In the genomic region with DNA sequence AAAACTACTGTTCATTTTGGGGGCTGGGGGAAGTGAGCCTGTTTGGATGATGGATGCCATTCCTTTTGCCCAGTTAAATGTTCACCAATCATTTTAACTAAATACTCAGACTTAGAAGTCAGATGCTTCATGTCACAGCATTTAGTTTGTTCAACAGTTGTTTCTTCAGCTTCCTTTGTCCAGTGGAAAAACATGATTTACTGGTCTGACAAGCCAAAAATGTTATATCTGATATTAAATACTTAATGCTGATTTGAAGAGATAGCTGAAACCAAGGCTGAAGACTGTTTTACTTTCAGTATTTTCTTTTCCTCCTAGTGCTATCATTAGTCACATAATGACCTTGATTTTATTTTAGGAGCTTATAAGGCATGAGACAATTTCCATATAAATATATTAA, we compare ENCODE assay signal across 17 cellular contexts.
DNase-seq lines count a peak whose midpoint lies in the region; ATAC-seq and TF ChIP-seq lines count a peak whose summit lies in the region.
"Had no signal": no experiment of that assay in that cellular context is flagged by ENCODE, and none has a peak within 500 bp of the region (broad histone marks: within the 10 kb centered on the region; RNA-seq: fewer than 3 reads in every experiment).

No MANE protein-coding gene starts in this region.

- TF ChIP-seq EP300 in SK-N-SH (IDR thresholded peaks at IDR 0.05; ENCODE audit: borderline replicate concordance in 1 of 2, low read depth in 1 of 2, low read length in 1 of 2) (no peak), stomach (IDR thresholded peaks at IDR 0.05) (no peak)

- TF ChIP-seq CTCF in Loucy (conservative IDR thresholded peaks at IDR 0.05; ENCODE audit: low read length) (no peak), SK-N-SH (IDR thresholded peaks at IDR 0.05) (no peak), stomach (IDR thresholded peaks at IDR 0.05) (no peak)

- H3K27me3 ChIP-seq in Loucy (ENCODE audit: insufficient read depth, low read length, poor library complexity, severe bottlenecking) (no peaks in the 10 kb centered on the region), SK-N-SH (ENCODE audit: insufficient read depth) (no peaks in the 10 kb centered on the region), stomach (no peaks in the 10 kb centered on the region)

- H3K4me3 ChIP-seq in Loucy (ENCODE audit: low read length, poor library complexity, severe bottlenecking) = no peak overlapping the region
- H3K4me3 ChIP-seq in SK-N-SH (ENCODE audit: low read depth in 2 of 2, low read length in 1 of 2) = no peak overlapping the region
- H3K4me3 ChIP-seq in stomach = no peak overlapping the region
- H3K4me3 ChIP-seq: GM12878 had no signal

- TF ChIP-seq RAD21 in SK-N-SH (IDR thresholded peaks at IDR 0.05; ENCODE audit: low read length) = no peak

- no peak overlapping the region for H3K9ac ChIP-seq in Loucy (ENCODE audit: low read depth, low read length, poor library complexity, severe bottlenecking)
- no peak overlapping the region for H3K9ac ChIP-seq in SK-N-SH

- ATAC-seq in GM21825 (IDR thresholded peaks at IDR 0.05; ENCODE audit: unreplicated experiment) = no peak
- ATAC-seq: GM12878 had no signal

- H3K36me3 ChIP-seq in Loucy (ENCODE audit: insufficient read depth, low read length) (no peaks in the 10 kb centered on the region), SK-N-SH (replicated peaks in 1 of 2; ENCODE audit: control insufficient read depth in 1 of 2, insufficient read depth in 2 of 2, low read length in 1 of 2) (peaks cover 3 to 56% of the 10 kb centered on the region in 2 experiments), stomach (peaks cover 0 to 33% (median 31%) of the 10 kb centered on the region in 4 donors)

- POLR2A ChIA-PET in SK-N-SH (lab: Yijun Ruan, JAX) = no interaction called here

- H3K79me2 ChIP-seq in Loucy (ENCODE audit: insufficient read depth, low read length) = no peaks in the 10 kb centered on the region
- peaks cover 16% of the 10 kb centered on the region for H3K79me2 ChIP-seq in SK-N-SH (ENCODE audit: insufficient read depth)

- no peaks in the 10 kb centered on the region for H3K9me2 ChIP-seq in Loucy (replicated peaks; ENCODE audit: low read depth, low read length)
- no peaks in the 10 kb centered on the region for H3K9me2 ChIP-seq in SK-N-SH

- H3K4me1 ChIP-seq in Loucy (ENCODE audit: insufficient read depth, low read length, poor library complexity, severe bottlenecking) (no peaks in the 10 kb centered on the region), SK-N-SH (ENCODE audit: control insufficient read depth in 1 of 2, insufficient read depth in 2 of 2, low read depth in 1 of 2, low read length in 1 of 2) (peaks cover 0 to 17% of the 10 kb centered on the region in 2 experiments; a peak in 3 of 4 replicates), stomach (peaks cover 16 to 58% (median 38%) of the 10 kb centered on the region in 4 donors)

- H3K9me3 ChIP-seq in Loucy (ENCODE audit: insufficient read depth, low read depth, low read length) (no peaks in the 10 kb centered on the region), SK-N-SH (no peaks in the 10 kb centered on the region), stomach (no peaks in the 10 kb centered on the region)

- intact Hi-C loops in stomach (cut with DNase I; ENCODE audit: low total_unique reads) = no loop called here

- H3F3A ChIP-seq in Loucy (ENCODE audit: low read depth) (0 out of 2 replicates have a peak, but pooled peaks cover 3% of the 10 kb centered on the region), SK-N-SH (replicated peaks; ENCODE audit: insufficient read depth) (peaks cover 38% of the 10 kb centered on the region)

- H4K20me1 ChIP-seq in Loucy (ENCODE audit: insufficient read depth, low read length, poor library complexity, severe bottlenecking) (no peaks in the 10 kb centered on the region), SK-N-SH (ENCODE audit: insufficient read depth) (no peaks in the 10 kb centered on the region; the same call in 1 of the 2 replicates)

- H2AFZ ChIP-seq in Loucy (ENCODE audit: low read length) (peak overlapping the region; percentile 21; the same call in 1 of the 2 replicates), SK-N-SH (ENCODE audit: low read depth) (no peak overlapping the region)

- no peak for TF ChIP-seq POLR2A in stomach (IDR thresholded peaks at IDR 0.05)

- CTCF ChIA-PET in SK-N-SH (lab: Yijun Ruan, JAX) = interaction anchor here (0.6 to 1.1 kb wide), 2 partner anchors 111 to 578 kb away, joined by 3 to 4 read pairs; no protein-coding TSS in a partner anchor

- no peak overlapping the region for H3K4me2 ChIP-seq in Loucy (ENCODE audit: low read depth, low read length, poor library complexity, severe bottlenecking)
- peak overlapping the region; percentile 7; the same call in 1 of the 2 replicates for H3K4me2 ChIP-seq in SK-N-SH

- peak overlapping the region in 1 of 2 experiments; percentile 64; a peak in 2 of 4 replicates for H3K27ac ChIP-seq in SK-N-SH (ENCODE audit: low read depth in 2 of 2, low read length in 1 of 2)
- H3K27ac ChIP-seq in stomach = peak overlapping the region in 3 of 5 donors; percentile 21 to 64 (median 57)

- no peak for DNase-seq in SK-N-SH
- DNase-seq in left kidney (ENCODE audit: low read depth, low spot score) = peak; percentile 18
- DNase-seq in stomach = no peak
- DNase-seq in HCEC 1CT = no peak
- no peak for DNase-seq in NCI-H82 (lab: John Stamatoyannopoulos, UW)
- DNase-seq: ACHN, DMS 273 treated with DMSO at 0.1 percent for 48 hours, GF-D8, GOT3, Kasumi-1, NCI-H1105, NCI-H510A, NCI-H774, OCI-M1 had no signal

TF ChIP-seq in SK-N-SH, 30 proteins besides CTCF, POLR2A, EP300 and RAD21:
- TF ChIP-seq, protein P1, sequence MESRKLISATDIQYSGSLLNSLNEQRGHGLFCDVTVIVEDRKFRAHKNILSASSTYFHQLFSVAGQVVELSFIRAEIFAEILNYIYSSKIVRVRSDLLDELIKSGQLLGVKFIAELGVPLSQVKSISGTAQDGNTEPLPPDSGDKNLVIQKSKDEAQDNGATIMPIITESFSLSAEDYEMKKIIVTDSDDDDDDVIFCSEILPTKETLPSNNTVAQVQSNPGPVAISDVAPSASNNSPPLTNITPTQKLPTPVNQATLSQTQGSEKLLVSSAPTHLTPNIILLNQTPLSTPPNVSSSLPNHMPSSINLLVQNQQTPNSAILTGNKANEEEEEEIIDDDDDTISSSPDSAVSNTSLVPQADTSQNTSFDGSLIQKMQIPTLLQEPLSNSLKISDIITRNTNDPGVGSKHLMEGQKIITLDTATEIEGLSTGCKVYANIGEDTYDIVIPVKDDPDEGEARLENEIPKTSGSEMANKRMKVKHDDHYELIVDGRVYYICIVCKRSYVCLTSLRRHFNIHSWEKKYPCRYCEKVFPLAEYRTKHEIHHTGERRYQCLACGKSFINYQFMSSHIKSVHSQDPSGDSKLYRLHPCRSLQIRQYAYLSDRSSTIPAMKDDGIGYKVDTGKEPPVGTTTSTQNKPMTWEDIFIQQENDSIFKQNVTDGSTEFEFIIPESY (IDR thresholded peaks at IDR 0.05; ENCODE audit: borderline replicate concordance, low read depth) = no peak
- TF ChIP-seq CHD2 (IDR thresholded peaks at IDR 0.05; ENCODE audit: low read length, partially characterized antibody) (no peak), RCOR1 (IDR thresholded peaks at IDR 0.05; ENCODE audit: low read length) (no peak), JUND (IDR thresholded peaks at IDR 0.05) (peak; percentile 21; the same call in 1 of the 2 replicates), MXI1 (IDR thresholded peaks at IDR 0.05; ENCODE audit: low read depth, low read length) (no peak), GATA2 (CRISPR knock-in tag; IDR thresholded peaks at IDR 0.05) (no peak)
- TF ChIP-seq, protein P2, sequence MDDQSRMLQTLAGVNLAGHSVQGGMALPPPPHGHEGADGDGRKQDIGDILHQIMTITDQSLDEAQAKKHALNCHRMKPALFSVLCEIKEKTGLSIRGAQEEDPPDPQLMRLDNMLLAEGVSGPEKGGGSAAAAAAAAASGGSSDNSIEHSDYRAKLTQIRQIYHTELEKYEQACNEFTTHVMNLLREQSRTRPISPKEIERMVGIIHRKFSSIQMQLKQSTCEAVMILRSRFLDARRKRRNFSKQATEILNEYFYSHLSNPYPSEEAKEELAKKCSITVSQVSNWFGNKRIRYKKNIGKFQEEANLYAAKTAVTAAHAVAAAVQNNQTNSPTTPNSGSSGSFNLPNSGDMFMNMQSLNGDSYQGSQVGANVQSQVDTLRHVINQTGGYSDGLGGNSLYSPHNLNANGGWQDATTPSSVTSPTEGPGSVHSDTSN (IDR thresholded peaks at IDR 0.05) = peak; percentile 56
